In the genomic region with DNA sequence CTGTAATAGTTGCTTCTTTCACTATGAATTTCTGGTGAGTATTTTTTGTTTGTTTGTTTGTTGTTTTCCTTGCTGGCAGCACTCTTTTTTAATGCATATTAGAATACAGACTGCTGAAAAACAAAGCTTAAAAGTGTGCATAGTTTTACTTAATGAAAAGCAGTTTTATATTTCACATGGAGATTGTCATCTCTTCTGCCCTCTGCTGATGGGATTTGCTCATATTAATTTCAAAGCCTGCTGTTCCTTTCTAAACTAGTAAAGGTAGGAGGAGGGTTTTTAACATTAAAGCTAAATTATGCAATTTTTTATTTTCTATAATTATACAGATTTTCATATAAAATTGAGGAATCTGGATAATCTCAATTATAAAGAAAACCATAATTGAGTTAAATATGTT, we compare ENCODE assay signal across 11 cellular contexts.
DNase-seq lines count a peak whose midpoint lies in the region; ATAC-seq and TF ChIP-seq lines count a peak whose summit lies in the region.
"Had no signal": no experiment of that assay in that cellular context is flagged by ENCODE, and none has a peak within 500 bp of the region (broad histone marks: within the 10 kb centered on the region; RNA-seq: fewer than 3 reads in every experiment).

No MANE protein-coding gene starts in this region.

- TF ChIP-seq CTCF in fibroblast of mammary gland (conservative IDR thresholded peaks at IDR 0.05; ENCODE audit: control insufficient read depth, insufficient read depth, low read depth, low read length) (peak; percentile 43), Caco-2 (IDR thresholded peaks at IDR 0.05; ENCODE audit: insufficient read depth in 1 of 2, low read depth in 1 of 2, low read length in 1 of 2, severe bottlenecking in 1 of 2, unreplicated experiment in 1 of 2) (peak in 1 of 2 experiments; percentile 17), gastrocnemius medialis (IDR thresholded peaks at IDR 0.05 in 4 of 5, conservative IDR thresholded peaks at IDR 0.05 in 1 of 5) (no peak)

- CTCF ChIA-PET in Caco-2 (lab: Charles Lee), result no interaction called here

- H3K4me1 Mint-ChIP-seq in activated naive CD8-positive, alpha-beta T cell treated with anti-CD3 and anti-CD28 coated beads for 36 hours, result no peaks in the 10 kb centered on the region
- no peaks in the 10 kb centered on the region for H3K4me1 Mint-ChIP-seq in Caco-2 (ENCODE audit: low read depth, unreplicated experiment)

- no peak overlapping the region for H3K4me3 ChIP-seq in fibroblast of mammary gland (ENCODE audit: control insufficient read depth, low read depth, low read length)
- no peak overlapping the region for H3K4me3 ChIP-seq in Caco-2 (ENCODE audit: low read depth, low read length)
- H3K4me3 ChIP-seq in gastrocnemius medialis, result no peak overlapping the region
- H3K4me3 ChIP-seq: heart left ventricle had no signal

- no peaks in the 10 kb centered on the region for H3K36me3 Mint-ChIP-seq in activated naive CD8-positive, alpha-beta T cell treated with anti-CD3 and anti-CD28 coated beads for 36 hours
- H3K36me3 Mint-ChIP-seq in Caco-2 (ENCODE audit: insufficient read depth, unreplicated experiment), result no peaks in the 10 kb centered on the region

- H3K27ac Mint-ChIP-seq in activated naive CD8-positive, alpha-beta T cell treated with anti-CD3 and anti-CD28 coated beads for 36 hours, result no peak overlapping the region
- H3K27ac Mint-ChIP-seq in Caco-2 (ENCODE audit: unreplicated experiment), result no peak overlapping the region

- in situ Hi-C loops in gastrocnemius medialis (cut with MboI; ENCODE audit: low sequenced_read_pairs in 4 of 4), result no loop called here

- ATAC-seq in gastrocnemius medialis, result no peak
- ATAC-seq: heart left ventricle had no signal

- DNase-seq in NCI-H82 (lab: John Stamatoyannopoulos, UW) (peak; percentile 23), NCI-H82 treated with DMSO at 0.1 percent for 48 hours (lab: John Stamatoyannopoulos, UW; ENCODE audit: unreplicated experiment) (no peak), OCI-M1 (lab: John Stamatoyannopoulos, UW) (peak; percentile 50), fibroblast of mammary gland (ENCODE audit: low read depth) (peak; percentile 33), superior temporal gyrus (ENCODE audit: extremely low spot score) (peak; percentile 60), Caco-2 (no peak), gastrocnemius medialis (no peak)
- DNase-seq in activated naive CD8-positive, alpha-beta T cell treated with anti-CD3 and anti-CD28 coated beads for 36 hours, result no peak
- DNase-seq: activated gamma-delta T cell treated with Interleukin-2 at 50 U/mL for 16 hours, heart left ventricle, NCI-H187 treated with DMSO at 0.1 percent for 48 hours had no signal

- no peak for TF ChIP-seq POLR2A in gastrocnemius medialis (IDR thresholded peaks at IDR 0.05)

- no peaks in the 10 kb centered on the region for H3K9me3 Mint-ChIP-seq in activated naive CD8-positive, alpha-beta T cell treated with anti-CD3 and anti-CD28 coated beads for 36 hours
- H3K9me3 Mint-ChIP-seq in Caco-2 (ENCODE audit: unreplicated experiment), result no peaks in the 10 kb centered on the region

- H3K27ac ChIP-seq in gastrocnemius medialis, result no peak overlapping the region
- H3K27ac ChIP-seq: heart left ventricle had no signal

- H3K4me1 ChIP-seq in Caco-2, result no peaks in the 10 kb centered on the region
- no peaks in the 10 kb centered on the region for H3K4me1 ChIP-seq in gastrocnemius medialis
- H3K4me1 ChIP-seq: heart left ventricle had no signal

- no peaks in the 10 kb centered on the region for H3K9me3 ChIP-seq in Caco-2
- H3K9me3 ChIP-seq in gastrocnemius medialis, result no peaks in the 10 kb centered on the region
- H3K9me3 ChIP-seq: heart left ventricle had no signal

- no TSS peak for BruUV-seq in Caco-2 (replicated peaks; lab: Mats Ljungman, UMichigan)

- no peaks in the 10 kb centered on the region for H3K27me3 Mint-ChIP-seq in activated naive CD8-positive, alpha-beta T cell treated with anti-CD3 and anti-CD28 coated beads for 36 hours
- H3K27me3 Mint-ChIP-seq in Caco-2 (ENCODE audit: insufficient read depth, unreplicated experiment), result no peaks in the 10 kb centered on the region

- no peak overlapping the region for H3K4me3 Mint-ChIP-seq in activated naive CD8-positive, alpha-beta T cell treated with anti-CD3 and anti-CD28 coated beads for 36 hours
- H3K4me3 Mint-ChIP-seq in Caco-2 (ENCODE audit: unreplicated experiment), result no peak overlapping the region

- intact Hi-C loops in Caco-2 (cut with micrococcal nuclease; ENCODE audit: unreplicated experiment), result no loop called here
- intact Hi-C loops in gastrocnemius medialis (cut with DNase I; ENCODE audit: low total_unique reads), result no loop called here

- H3K27me3 ChIP-seq in Caco-2 (replicated peaks; ENCODE audit: control insufficient read depth, insufficient read depth, low read length), result no peaks in the 10 kb centered on the region
- no peaks in the 10 kb centered on the region for H3K27me3 ChIP-seq in gastrocnemius medialis
- H3K27me3 ChIP-seq: heart left ventricle had no signal

- POLR2A ChIA-PET in Caco-2 (lab: Charles Lee), result no interaction called here

- H3K36me3 ChIP-seq in Caco-2 (ENCODE audit: control insufficient read depth, insufficient read depth, low read length) (no peaks in the 10 kb centered on the region), gastrocnemius medialis (no peaks in the 10 kb centered on the region)
- H3K36me3 ChIP-seq: heart left ventricle had no signal

Comparison
In these comparisons a context has a peak if more than half of its experiments do, and no peak if none do; other contexts are left out.
1. DNase-seq: peak in NCI-H82 (single experiment), OCI-M1 (single experiment), fibroblast of mammary gland (single experiment) and superior temporal gyrus (single experiment); none in NCI-H82 treated with DMSO at 0.1 percent for 48 hours (single experiment), activated naive CD8-positive, alpha-beta T cell treated with anti-CD3 and anti-CD28 coated beads for 36 hours (single experiment), Caco-2 (0 of 2) and gastrocnemius medialis (0 of 2).